In the genomic region with DNA sequence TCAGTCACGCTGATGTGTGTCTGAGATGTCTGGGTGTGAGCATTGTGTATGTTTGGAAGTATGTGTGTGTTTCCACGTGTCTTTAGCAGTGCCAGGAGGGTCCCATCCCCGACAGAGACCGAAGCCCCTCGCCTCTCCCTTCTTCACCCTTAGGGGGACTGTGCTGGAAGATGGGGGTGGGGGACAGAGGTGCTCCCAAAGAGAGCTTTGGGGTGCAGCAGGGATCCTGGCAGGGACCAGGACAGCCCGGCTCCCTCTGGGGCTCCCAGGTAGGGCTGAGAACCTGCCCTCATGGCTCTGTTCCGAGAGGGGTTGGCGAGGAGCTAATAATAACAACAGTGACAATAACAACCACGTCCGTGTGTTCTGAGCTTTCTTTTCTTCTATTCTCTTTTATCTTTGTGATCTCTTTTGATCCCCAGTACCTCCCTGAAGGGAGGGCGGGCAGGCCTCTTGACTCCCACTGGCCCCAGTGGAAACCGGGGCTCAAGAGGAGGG, we compare ENCODE assay signal across 23 cellular contexts. TPM values are rescaled to one million over a fixed set of nuclear protein-coding genes. Genes with fewer than 3 reads are reported as not detected.
DNase-seq lines count a peak whose midpoint lies in the region; ATAC-seq and TF ChIP-seq lines count a peak whose summit lies in the region.
"Had no signal": no experiment of that assay in that cellular context is flagged by ENCODE, and none has a peak within 500 bp of the region (broad histone marks: within the 10 kb centered on the region; RNA-seq: fewer than 3 reads in every experiment).

No MANE protein-coding gene starts in this region.

- POLR2A ChIA-PET in RWPE1 (lab: Yijun Ruan, JAX; ENCODE audit: low non-redundant PET): no interaction called here

- no peak overlapping the region for H3K4me3 ChIP-seq in CD4-positive, CD25-positive, alpha-beta regulatory T cell (ENCODE audit: low read depth, low read length)
- H3K4me3 ChIP-seq in endodermal cell (ENCODE audit: low read length) (no peak overlapping the region), osteoblast (ENCODE audit: insufficient read depth, low read length) (no peak overlapping the region)
- H3K4me3 ChIP-seq: MG63, suprapubic skin, upper lobe of right lung had no signal

- H3K79me2 ChIP-seq in osteoblast (ENCODE audit: insufficient read depth, low read length): no peaks in the 10 kb centered on the region

- no peaks in the 10 kb centered on the region for H3K27me3 Mint-ChIP-seq in CD4-positive, CD25-positive, alpha-beta regulatory T cell
- H3K27me3 Mint-ChIP-seq in endodermal cell (ENCODE audit: insufficient read depth): no peaks in the 10 kb centered on the region
- H3K27me3 Mint-ChIP-seq: activated naive CD8-positive, alpha-beta T cell had no signal

- no peak overlapping the region for H3K4me3 Mint-ChIP-seq in CD4-positive, CD25-positive, alpha-beta regulatory T cell
- no peak overlapping the region for H3K4me3 Mint-ChIP-seq in endodermal cell
- H3K4me3 Mint-ChIP-seq: activated naive CD8-positive, alpha-beta T cell; naive thymus-derived CD8-positive, alpha-beta T cell; T-helper 1 cell treated with Interleukin-12 subunit alpha and Interleukin-12 subunit beta and Interleukin-4 antibody, amounts not matched to agents 30 μg/mL and 1 μg/mL, for 36 hours had no signal

- H3K36me3 ChIP-seq in CD4-positive, CD25-positive, alpha-beta regulatory T cell (ENCODE audit: control insufficient read depth, insufficient read depth, low read length): no peaks in the 10 kb centered on the region
- H3K36me3 ChIP-seq in endodermal cell (ENCODE audit: control insufficient read depth, insufficient read depth, low read length) (no peaks in the 10 kb centered on the region), osteoblast (ENCODE audit: insufficient read depth, low read length) (no peaks in the 10 kb centered on the region)
- H3K36me3 ChIP-seq: MG63, suprapubic skin, upper lobe of right lung had no signal

- CTCF ChIA-PET in RWPE1 (lab: Yijun Ruan, JAX): no interaction called here

- H3K36me3 Mint-ChIP-seq in CD4-positive, CD25-positive, alpha-beta regulatory T cell: no peaks in the 10 kb centered on the region
- no peaks in the 10 kb centered on the region for H3K36me3 Mint-ChIP-seq in endodermal cell (ENCODE audit: low read depth)
- H3K36me3 Mint-ChIP-seq: activated naive CD8-positive, alpha-beta T cell; naive thymus-derived CD8-positive, alpha-beta T cell had no signal

- no peaks in the 10 kb centered on the region for H3K27me3 ChIP-seq in CD4-positive, CD25-positive, alpha-beta regulatory T cell (ENCODE audit: control insufficient read depth, insufficient read depth, low read length)
- H3K27me3 ChIP-seq in endodermal cell (ENCODE audit: control insufficient read depth, insufficient read depth, low read length, poor library complexity, severe bottlenecking) (no peaks in the 10 kb centered on the region), osteoblast (ENCODE audit: insufficient read depth, low read length) (no peaks in the 10 kb centered on the region)
- H3K27me3 ChIP-seq: MG63, suprapubic skin, upper lobe of right lung had no signal

- no peak for DNase-seq in CD4-positive, CD25-positive, alpha-beta regulatory T cell
- DNase-seq in RWPE1 (ENCODE audit: low spot score) (no peak), endodermal cell (peak; percentile 48), osteoblast (ENCODE audit: insufficient read length, low spot score, missing footprints) (peak; percentile 75), DMS53 (lab: John Stamatoyannopoulos, UW) (no peak), glomerular visceral epithelial cell (ENCODE audit: extremely low spot score) (no peak)
- DNase-seq: activated CD4-positive, alpha-beta T cell treated with anti-CD3 and anti-CD28 coated beads, Interleukin-2, amount 50 U/mL, for 48 hours; glutamatergic neuron; GOT3; KBM-7; MG63; NCI-H1930; NCI-H524; NK-92 treated with Interleukin-12 subunit alpha and Interleukin-12 subunit beta, amount 100 ng/mL, for 24 hours; SK-N-SH; stimulated activated naive CD4-positive, alpha-beta T cell treated with Interleukin-2 at 50 U/mL for 16 hours had no signal

- WGBS in endodermal cell (ENCODE audit: insufficient coverage in 1 of 2, insufficient read length in 1 of 2), 2 experiments: 71 to 83% methylated on average over 5 to 11 of the region's 12 CpGs

- peaks cover 0 to 1% (median 0%) of the 10 kb centered on the region in 7 donors for H3K9me3 Mint-ChIP-seq in CD4-positive, CD25-positive, alpha-beta regulatory T cell
- no peaks in the 10 kb centered on the region for H3K9me3 Mint-ChIP-seq in endodermal cell
- H3K9me3 Mint-ChIP-seq: naive thymus-derived CD8-positive, alpha-beta T cell; T-helper 1 cell treated with Interleukin-12 subunit alpha and Interleukin-12 subunit beta and Interleukin-4 antibody, amounts not matched to agents 30 μg/mL and 1 μg/mL, for 36 hours had no signal

- ATAC-seq in CD4-positive, CD25-positive, alpha-beta regulatory T cell (ENCODE audit: low read depth in 2 of 2): no peak
- no peak for ATAC-seq in HG02938 (IDR thresholded peaks at IDR 0.05; ENCODE audit: unreplicated experiment)
- ATAC-seq: activated CD4-positive, CD25-positive, alpha-beta regulatory T cell treated with anti-CD3 and anti-CD28 coated beads, Interleukin-2, amount 50 U/mL, for 24 hours; naive thymus-derived CD8-positive, alpha-beta T cell had no signal

- peak overlapping the region in 2 of 3 donors; percentile 29 to 63 for H3K27ac Mint-ChIP-seq in CD4-positive, CD25-positive, alpha-beta regulatory T cell
- no peak overlapping the region for H3K27ac Mint-ChIP-seq in endodermal cell
- H3K27ac Mint-ChIP-seq: activated naive CD8-positive, alpha-beta T cell; T-helper 1 cell treated with Interleukin-12 subunit alpha and Interleukin-12 subunit beta and Interleukin-4 antibody, amounts not matched to agents 30 μg/mL and 1 μg/mL, for 36 hours had no signal

- H3K27ac ChIP-seq in CD4-positive, CD25-positive, alpha-beta regulatory T cell (ENCODE audit: insufficient read depth, low read length, poor library complexity, severe bottlenecking): no peak overlapping the region
- peak overlapping the region; percentile 67 for H3K27ac ChIP-seq in RWPE1
- H3K27ac ChIP-seq in endodermal cell (ENCODE audit: low read depth, low read length): peak overlapping the region; percentile 21
- H3K27ac ChIP-seq in osteoblast (ENCODE audit: low read depth, low read length): no peak overlapping the region
- H3K27ac ChIP-seq: suprapubic skin, upper lobe of right lung had no signal

- no peaks in the 10 kb centered on the region for H3K9me3 ChIP-seq in CD4-positive, CD25-positive, alpha-beta regulatory T cell (ENCODE audit: control insufficient read depth in 2 of 2, low read length in 2 of 2)
- H3K9me3 ChIP-seq in endodermal cell (ENCODE audit: control insufficient read depth, low read length) (no peaks in the 10 kb centered on the region), osteoblast (ENCODE audit: low read depth, low read length) (no peaks in the 10 kb centered on the region)
- H3K9me3 ChIP-seq: MG63, SK-N-SH, suprapubic skin, upper lobe of right lung had no signal

- H2AFZ ChIP-seq in osteoblast (ENCODE audit: low read length): no peak overlapping the region

- H3K4me1 ChIP-seq in CD4-positive, CD25-positive, alpha-beta regulatory T cell (ENCODE audit: control insufficient read depth, insufficient read depth, low read length, poor library complexity, severe bottlenecking): no peaks in the 10 kb centered on the region
- H3K4me1 ChIP-seq in endodermal cell (ENCODE audit: control insufficient read depth, insufficient read depth, low read length) (peaks cover 5% of the 10 kb centered on the region), osteoblast (ENCODE audit: insufficient read depth, low read length) (no peaks in the 10 kb centered on the region)

- H4K20me1 ChIP-seq in osteoblast (ENCODE audit: insufficient read depth, low read length): no peaks in the 10 kb centered on the region

- TF ChIP-seq CTCF in RWPE1 (conservative IDR thresholded peaks at IDR 0.05; ENCODE audit: low read depth) (no peak), endodermal cell (conservative IDR thresholded peaks at IDR 0.05) (no peak), osteoblast (IDR thresholded peaks at IDR 0.05; ENCODE audit: extremely low read depth, low read depth, low read length) (no peak)

- no peak overlapping the region for H3K4me2 ChIP-seq in osteoblast (ENCODE audit: insufficient read depth, low read length)
- H3K4me2 ChIP-seq: SK-N-SH had no signal

- H3K4me1 Mint-ChIP-seq in CD4-positive, CD25-positive, alpha-beta regulatory T cell: peaks cover 0 to 5% (median 4%) of the 10 kb centered on the region in 4 donors
- peaks cover 8% of the 10 kb centered on the region for H3K4me1 Mint-ChIP-seq in endodermal cell

- no peak overlapping the region for H3K9ac ChIP-seq in endodermal cell (ENCODE audit: extremely low read depth, low read length, poor library complexity, severe bottlenecking)
- H3K9ac ChIP-seq: SK-N-SH had no signal

RNA-seq across cellular contexts. Expression of gene SMAD7, which starts 57.7 kb away (rescaled TPM):
- 64.0 TPM for total RNA-seq in CD4-positive, CD25-positive, alpha-beta regulatory T cell
- polyA plus RNA-seq in CD4-positive, CD25-positive, alpha-beta regulatory T cell: 1 to 10 TPM; 1.7 to 7.2 (median 6.3) TPM
- total RNA-seq in endodermal cell (10 to 100 TPM; 52.4 to 67.4 TPM), osteoblast (76.0 and 81.6 TPM in 2 replicates)
- 16.5 TPM for polyA plus RNA-seq in endodermal cell (2013, experiment 1 of 2)
- 16.2 TPM for polyA plus RNA-seq in endodermal cell (2013, experiment 2 of 2)

Comparison
In these comparisons a context has a peak if more than half of its experiments do, and no peak if none do; other contexts are left out.
1. DNase-seq: peak in endodermal cell (single experiment) and osteoblast (single experiment); none in CD4-positive, CD25-positive, alpha-beta regulatory T cell (0 of 3), RWPE1 (single experiment), DMS53 (single experiment) and glomerular visceral epithelial cell (single experiment).
2. H3K27ac ChIP-seq: peak in RWPE1 (single experiment) and endodermal cell (single experiment); none in CD4-positive, CD25-positive, alpha-beta regulatory T cell (single experiment) and osteoblast (single experiment).